In genomic region chr10:43350139-43350538, GRCh38 we compare ENCODE assay signal across 20 cellular contexts.
A peak's percentile ranks its signal among the peaks of the same experiment; 100 is the strongest.
DNase-seq lines count a peak whose midpoint lies in the region; ATAC-seq and TF ChIP-seq lines count a peak whose summit lies in the region.
"Had no signal": no experiment of that assay in that cellular context is flagged by ENCODE, and none has a peak within 500 bp of the region (broad histone marks: within the 10 kb centered on the region; RNA-seq: fewer than 3 reads in every experiment).

No MANE protein-coding gene starts in this region.

- no peak for ATAC-seq in SK-N-SH treated with all-trans-retinoic acid at 6 μM for 48 hours
- ATAC-seq: heart right ventricle; stimulated activated naive B cell treated with anti-CD40 and anti-IgM and Interleukin-4, amounts not matched to agents 10 μg/mL and 1 μg/mL and 100 μg/mL, for 72 hours had no signal

- DNase-seq in SIG-M5 treated with dmso at 0.1 percent for 504 hours (lab: John Stamatoyannopoulos, UW; ENCODE audit: unreplicated experiment) (peak; percentile 52), SIG-M5 (lab: John Stamatoyannopoulos, UW) (no peak), islet precursor cell (peak; percentile 81), substantia nigra (lab: John Stamatoyannopoulos, UW) (no peak), NCI-H187 treated with DMSO at 0.1 percent for 48 hours (lab: John Stamatoyannopoulos, UW) (no peak), AML-193 (lab: John Stamatoyannopoulos, UW) (no peak), T-helper 9 cell (no peak)
- DNase-seq: 8988T; activated CD4-positive, CD25-positive, alpha-beta regulatory T cell treated with anti-CD3 and anti-CD28 coated beads, Interleukin-2, amount 50 U/mL, for 72 hours; activated naive CD4-positive, alpha-beta T cell treated with Interleukin-2 at 50 U/mL for 16 hours; activated T-cell treated with anti-CD3 and anti-CD28 coated beads, Interleukin-2, amount 50 U/mL, for 48 hours; DND-41; heart right ventricle; MG63; NCI-H1417 treated with DMSO at 0.1 percent for 48 hours; NCI-H510A; stimulated activated CD4-positive, alpha-beta T cell treated with anti-CD3 and anti-CD28 coated beads, Interleukin-2, amount 100 ng/mL, for 48 hours; stimulated activated naive B cell treated with anti-CD40 and anti-IgM and Interleukin-4, amounts not matched to agents 10 μg/mL and 1 μg/mL and 100 μg/mL, for 72 hours; tibial artery had no signal

- H3K27ac ChIP-seq in substantia nigra (ENCODE audit: low read depth, low read length, poor library complexity, severe bottlenecking): peak overlapping the region; percentile 78
- H3K27ac ChIP-seq: heart right ventricle, tibial artery had no signal

TF ChIP-seq in SK-N-SH treated with all-trans-retinoic acid at 6 μM for 48 hours, 23 proteins besides CTCF, POLR2A, EP300 and RAD21:
- peak; percentile 37 for TF ChIP-seq ISL1 (CRISPR knock-in tag; IDR thresholded peaks at IDR 0.05)
- TF ChIP-seq, protein P1, sequence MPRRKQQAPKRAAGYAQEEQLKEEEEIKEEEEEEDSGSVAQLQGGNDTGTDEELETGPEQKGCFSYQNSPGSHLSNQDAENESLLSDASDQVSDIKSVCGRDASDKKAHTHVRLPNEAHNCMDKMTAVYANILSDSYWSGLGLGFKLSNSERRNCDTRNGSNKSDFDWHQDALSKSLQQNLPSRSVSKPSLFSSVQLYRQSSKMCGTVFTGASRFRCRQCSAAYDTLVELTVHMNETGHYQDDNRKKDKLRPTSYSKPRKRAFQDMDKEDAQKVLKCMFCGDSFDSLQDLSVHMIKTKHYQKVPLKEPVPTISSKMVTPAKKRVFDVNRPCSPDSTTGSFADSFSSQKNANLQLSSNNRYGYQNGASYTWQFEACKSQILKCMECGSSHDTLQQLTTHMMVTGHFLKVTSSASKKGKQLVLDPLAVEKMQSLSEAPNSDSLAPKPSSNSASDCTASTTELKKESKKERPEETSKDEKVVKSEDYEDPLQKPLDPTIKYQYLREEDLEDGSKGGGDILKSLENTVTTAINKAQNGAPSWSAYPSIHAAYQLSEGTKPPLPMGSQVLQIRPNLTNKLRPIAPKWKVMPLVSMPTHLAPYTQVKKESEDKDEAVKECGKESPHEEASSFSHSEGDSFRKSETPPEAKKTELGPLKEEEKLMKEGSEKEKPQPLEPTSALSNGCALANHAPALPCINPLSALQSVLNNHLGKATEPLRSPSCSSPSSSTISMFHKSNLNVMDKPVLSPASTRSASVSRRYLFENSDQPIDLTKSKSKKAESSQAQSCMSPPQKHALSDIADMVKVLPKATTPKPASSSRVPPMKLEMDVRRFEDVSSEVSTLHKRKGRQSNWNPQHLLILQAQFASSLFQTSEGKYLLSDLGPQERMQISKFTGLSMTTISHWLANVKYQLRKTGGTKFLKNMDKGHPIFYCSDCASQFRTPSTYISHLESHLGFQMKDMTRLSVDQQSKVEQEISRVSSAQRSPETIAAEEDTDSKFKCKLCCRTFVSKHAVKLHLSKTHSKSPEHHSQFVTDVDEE (CRISPR knock-in tag; IDR thresholded peaks at IDR 0.05): peak; percentile 94
- peak; percentile 97 for TF ChIP-seq SNAI2 (CRISPR knock-in tag; IDR thresholded peaks at IDR 0.05)
- no peak for TF ChIP-seq CSRNP3 (CRISPR knock-in tag; IDR thresholded peaks at IDR 0.05)
- no peak for TF ChIP-seq ARNTL (CRISPR knock-in tag; IDR thresholded peaks at IDR 0.05; ENCODE audit: borderline replicate concordance, low read depth)
- no peak for TF ChIP-seq OSR1 (CRISPR knock-in tag; IDR thresholded peaks at IDR 0.05)
- TF ChIP-seq ZFP3 (CRISPR knock-in tag; IDR thresholded peaks at IDR 0.05): no peak
- TF ChIP-seq, protein P2, sequence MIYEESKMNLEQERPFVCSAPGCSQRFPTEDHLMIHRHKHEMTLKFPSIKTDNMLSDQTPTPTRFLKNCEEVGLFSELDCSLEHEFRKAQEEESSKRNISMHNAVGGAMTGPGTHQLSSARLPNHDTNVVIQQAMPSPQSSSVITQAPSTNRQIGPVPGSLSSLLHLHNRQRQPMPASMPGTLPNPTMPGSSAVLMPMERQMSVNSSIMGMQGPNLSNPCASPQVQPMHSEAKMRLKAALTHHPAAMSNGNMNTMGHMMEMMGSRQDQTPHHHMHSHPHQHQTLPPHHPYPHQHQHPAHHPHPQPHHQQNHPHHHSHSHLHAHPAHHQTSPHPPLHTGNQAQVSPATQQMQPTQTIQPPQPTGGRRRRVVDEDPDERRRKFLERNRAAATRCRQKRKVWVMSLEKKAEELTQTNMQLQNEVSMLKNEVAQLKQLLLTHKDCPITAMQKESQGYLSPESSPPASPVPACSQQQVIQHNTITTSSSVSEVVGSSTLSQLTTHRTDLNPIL (CRISPR knock-in tag; IDR thresholded peaks at IDR 0.05; ENCODE audit: low read depth): no peak
- peak; percentile 91 for TF ChIP-seq TCF4 (CRISPR knock-in tag; IDR thresholded peaks at IDR 0.05; ENCODE audit: borderline replicate concordance)

Comparison
In these comparisons a context has a peak if more than half of its experiments do, and no peak if none do; other contexts are left out.
1. DNase-seq: peak in SIG-M5 treated with dmso at 0.1 percent for 504 hours (single experiment) and islet precursor cell (single experiment); none in SIG-M5 (single experiment), substantia nigra (0 of 49), NCI-H187 treated with DMSO at 0.1 percent for 48 hours (single experiment), AML-193 (0 of 2) and T-helper 9 cell (single experiment).